In the genomic region with DNA sequence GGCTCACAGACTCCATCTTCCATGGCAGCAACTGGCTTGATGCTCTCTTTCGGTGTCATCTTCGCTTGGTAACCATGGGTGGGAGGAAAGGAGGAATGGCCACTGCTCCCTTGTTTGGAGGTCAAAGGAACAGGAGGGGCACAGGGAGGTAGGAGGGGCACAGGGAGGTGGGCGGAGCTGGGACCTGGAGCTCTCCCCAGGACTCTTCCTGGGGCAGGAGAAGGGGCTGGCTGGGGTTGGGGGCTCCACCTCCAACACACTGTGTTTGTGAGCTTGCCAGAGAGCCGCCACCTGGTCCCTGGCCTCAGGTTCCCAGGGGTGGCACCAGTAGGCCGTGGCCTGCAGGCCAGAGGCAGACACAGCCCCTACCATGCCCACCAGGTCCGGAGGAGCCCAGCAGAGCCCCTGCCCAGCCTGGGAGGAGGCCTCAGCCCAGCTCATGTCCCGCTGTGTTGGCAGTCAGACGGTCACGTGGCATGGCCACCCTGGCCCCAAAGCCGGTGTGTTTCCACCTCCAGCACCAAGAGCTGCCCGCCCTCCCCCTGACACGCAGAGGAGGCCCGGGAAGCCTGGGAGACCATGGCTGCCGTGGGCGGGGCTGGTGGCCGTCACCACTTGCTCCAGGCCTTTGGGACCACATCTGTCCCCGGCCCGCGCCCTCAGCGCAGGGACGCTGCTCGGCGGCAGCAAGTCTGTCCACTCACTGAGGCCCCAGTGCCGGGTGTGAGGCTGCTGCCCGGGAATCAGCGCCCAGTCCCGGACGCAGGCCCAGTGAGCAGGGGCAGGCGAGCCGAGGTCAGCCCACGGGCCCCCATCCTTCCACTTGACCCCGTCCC, we compare ENCODE assay signal across 13 cellular contexts.
A peak's percentile ranks its signal among the peaks of the same experiment; 100 is the strongest.
DNase-seq lines count a peak whose midpoint lies in the region; ATAC-seq and TF ChIP-seq lines count a peak whose summit lies in the region.
"Had no signal": no experiment of that assay in that cellular context is flagged by ENCODE, and none has a peak within 500 bp of the region (broad histone marks: within the 10 kb centered on the region; RNA-seq: fewer than 3 reads in every experiment).

No MANE protein-coding gene starts in this region.

- H3K36me3 ChIP-seq in breast epithelium (no peaks in the 10 kb centered on the region), tibial artery (no peaks in the 10 kb centered on the region)
- H3K36me3 ChIP-seq: MG63 had no signal

- ATAC-seq in naive B cell (ENCODE audit: low read depth in 2 of 2) (no peak), omental fat pad (ENCODE audit: low FRiP score) (no peak)

- H3K36me3 Mint-ChIP-seq in MCF 10A (ENCODE audit: insufficient read depth, unreplicated experiment): peaks cover 7% of the 10 kb centered on the region
- H3K36me3 Mint-ChIP-seq in brain: no peaks in the 10 kb centered on the region
- no peaks in the 10 kb centered on the region for H3K36me3 Mint-ChIP-seq in naive B cell

- TF ChIP-seq POLR2A in breast epithelium (IDR thresholded peaks at IDR 0.05): no peak

- no peaks in the 10 kb centered on the region for H3K4me1 Mint-ChIP-seq in MCF 10A (ENCODE audit: insufficient read depth, unreplicated experiment)
- peaks cover 54% of the 10 kb centered on the region for H3K4me1 Mint-ChIP-seq in brain
- H3K4me1 Mint-ChIP-seq in naive B cell: peaks cover 10 to 22% (median 19%) of the 10 kb centered on the region in 3 donors

- H3K27me3 ChIP-seq in breast epithelium (no peaks in the 10 kb centered on the region), tibial artery (no peaks in the 10 kb centered on the region)
- H3K27me3 ChIP-seq: MG63 had no signal

- no peak for DNase-seq in breast epithelium (ENCODE audit: low spot score in 2 of 2)
- no peak for DNase-seq in MCF 10A (ENCODE audit: unreplicated experiment)
- no peak for DNase-seq in naive B cell
- no peak for DNase-seq in tibial artery
- no peak for DNase-seq in activated CD4-positive, alpha-beta T cell treated with anti-CD3 and anti-CD28 coated beads, Interleukin-2, amount 50 U/mL, for 4 hours
- no peak for DNase-seq in omental fat pad (ENCODE audit: low spot score)
- DNase-seq in NOMO-1 (lab: John Stamatoyannopoulos, UW; ENCODE audit: unreplicated experiment in 2 of 2): no peak
- DNase-seq: DMS79, GOT3, NCI-H2081 treated with DMSO at 0.1 percent for 48 hours, SK-N-SH had no signal

- CTCF ChIA-PET in MCF 10A (lab: Yijun Ruan, JAX): interaction anchor here (0.5 kb wide), 1 partner anchor 1167 kb away, joined by 3 read pairs; no protein-coding TSS in a partner anchor

- BruUV-seq in MCF 10A (replicated peaks; lab: Mats Ljungman, UMichigan): no TSS peak

- H3K4me1 ChIP-seq in breast epithelium: peaks cover 17 to 28% of the 10 kb centered on the region in 2 donors
- H3K4me1 ChIP-seq in tibial artery: peaks cover 17 to 100% (median 89%) of the 10 kb centered on the region in 4 donors

- TF ChIP-seq CTCF in breast epithelium (IDR thresholded peaks at IDR 0.05) (no peak), MCF 10A (IDR thresholded peaks at IDR 0.05; ENCODE audit: unreplicated experiment) (no peak), brain (conservative IDR thresholded peaks at IDR 0.05) (no peak), tibial artery (IDR thresholded peaks at IDR 0.05) (no peak), omental fat pad (IDR thresholded peaks at IDR 0.05) (no peak)

- no peaks in the 10 kb centered on the region for H3K9me3 ChIP-seq in breast epithelium
- H3K9me3 ChIP-seq in tibial artery: no peaks in the 10 kb centered on the region
- H3K9me3 ChIP-seq: MG63, SK-N-SH had no signal

- H3K27ac Mint-ChIP-seq in MCF 10A (ENCODE audit: low read depth, unreplicated experiment) (no peak overlapping the region), brain (peak overlapping the region; percentile 23 to 94 (median 78)), naive B cell (peak overlapping the region in 5 of 6 donors; percentile 44 to 93 (median 77))

- no peak overlapping the region for H3K4me3 Mint-ChIP-seq in MCF 10A (ENCODE audit: unreplicated experiment)
- H3K4me3 Mint-ChIP-seq in brain: peak overlapping the region in 3 of 5 experiments; percentile 42 to 76 (median 66)
- peak overlapping the region in 3 of 8 donors; percentile 74 to 81 (median 76) for H3K4me3 Mint-ChIP-seq in naive B cell

- POLR2A ChIA-PET in MCF 10A (lab: Yijun Ruan, JAX): no interaction called here

- H3K27me3 Mint-ChIP-seq in MCF 10A (ENCODE audit: insufficient read depth, unreplicated experiment) (no peaks in the 10 kb centered on the region), brain (no peaks in the 10 kb centered on the region), naive B cell (peaks cover 0 to 16% (median 0%) of the 10 kb centered on the region in 3 donors)

- H3K4me3 ChIP-seq in breast epithelium: no peak overlapping the region
- H3K4me3 ChIP-seq in tibial artery: no peak overlapping the region
- H3K4me3 ChIP-seq: MG63 had no signal

- intact Hi-C loops in breast epithelium (cut with DNase I; ENCODE audit: low total_unique reads) (no loop called here), MCF 10A (cut with micrococcal nuclease) (no loop called here), tibial artery (cut with DNase I; ENCODE audit: low total_unique reads) (loop anchor here (10.0 kb wide), 2 partner anchors 67 to 113 kb away; no protein-coding TSS in a partner anchor)

- H3K27ac ChIP-seq in breast epithelium (peak overlapping the region; percentile 93 to 95), tibial artery (peak overlapping the region; percentile 90 to 93)

- H3K9me3 Mint-ChIP-seq in MCF 10A (ENCODE audit: unreplicated experiment): no peaks in the 10 kb centered on the region
- H3K9me3 Mint-ChIP-seq in brain: no peaks in the 10 kb centered on the region
- H3K9me3 Mint-ChIP-seq in naive B cell: no peaks in the 10 kb centered on the region
